ENCODE assay signal across 9 cellular contexts in genomic region chr12:50101663-50102062, GRCh38. TPM values are rescaled to one million over a fixed set of nuclear protein-coding genes. Genes with fewer than 3 reads are reported as not detected.
DNase-seq lines count a peak whose midpoint lies in the region; FAIRE-seq and TF ChIP-seq lines count a peak whose summit lies in the region.
"Had no signal": no experiment of that assay in that cellular context is flagged by ENCODE, and none has a peak within 500 bp of the region (broad histone marks: within the 10 kb centered on the region; RNA-seq: fewer than 3 reads in every experiment).

No MANE protein-coding gene starts in this region.

- H4K20me1 ChIP-seq in MM.1S (ENCODE audit: insufficient read depth, low read length) = no peaks in the 10 kb centered on the region

- H3K4me3 Mint-ChIP-seq in immature natural killer cell = no peak overlapping the region

- no peaks in the 10 kb centered on the region for H3K9me2 ChIP-seq in MM.1S (replicated peaks; ENCODE audit: insufficient read depth, low read length)

- DNase-seq in left ventricle myocardium inferior = no peak
- DNase-seq in cardiac septum (ENCODE audit: low spot score) = no peak
- DNase-seq in iPS-NIHi11 (ENCODE audit: low spot score) = peak; percentile 76
- peak; percentile 41 for DNase-seq in urothelium cell line (ENCODE audit: low spot score)
- DNase-seq in middle frontal gyrus (ENCODE audit: extremely low spot score, low spot score) = no peak
- DNase-seq in immature natural killer cell = no peak
- no peak for DNase-seq in MM.1S
- DNase-seq: central memory CD4-positive, alpha-beta T cell had no signal

- intact Hi-C loops in left ventricle myocardium inferior (cut with micrococcal nuclease) (no loop called here), cardiac septum (cut with DNase I) (no loop called here)

- H3K9me3 ChIP-seq in left ventricle myocardium inferior (replicated peaks) (no peaks in the 10 kb centered on the region), MM.1S (replicated peaks; ENCODE audit: insufficient read depth, low read length) (no peaks in the 10 kb centered on the region)

- no peaks in the 10 kb centered on the region for H3K27me3 ChIP-seq in left ventricle myocardium inferior (ENCODE audit: low read depth)
- H3K27me3 ChIP-seq in MM.1S (replicated peaks; ENCODE audit: insufficient read depth, low read length) = no peaks in the 10 kb centered on the region

- H3K4me3 ChIP-seq in left ventricle myocardium inferior (no peak overlapping the region), MM.1S (ENCODE audit: low read length) (no peak overlapping the region)

- peaks cover 42% of the 10 kb centered on the region for H3K36me3 ChIP-seq in left ventricle myocardium inferior
- H3K36me3 ChIP-seq in MM.1S (replicated peaks; ENCODE audit: insufficient read depth, low read length) = peaks cover 8% of the 10 kb centered on the region; the same call in 1 of the 2 replicates

- H2AFZ ChIP-seq in MM.1S (ENCODE audit: low read length) = no peak overlapping the region

- H3K9ac ChIP-seq in MM.1S (ENCODE audit: low read length) = no peak overlapping the region

- TF ChIP-seq CTCF in left ventricle myocardium inferior (IDR thresholded peaks at IDR 0.05; ENCODE audit: borderline replicate concordance) (peak; percentile 48), VCaP (conservative IDR thresholded peaks at IDR 0.05) (peak; percentile 69), MM.1S (IDR thresholded peaks at IDR 0.05; ENCODE audit: low read length) (no peak; the same call in 1 of the 2 replicates)

- H3K4me1 Mint-ChIP-seq in immature natural killer cell = no peaks in the 10 kb centered on the region

- H3K4me1 ChIP-seq in left ventricle myocardium inferior (peaks cover 42% of the 10 kb centered on the region), MM.1S (ENCODE audit: low read length) (no peaks in the 10 kb centered on the region)

- H3K9me3 Mint-ChIP-seq in immature natural killer cell = no peaks in the 10 kb centered on the region

- peaks cover 0 to 2% (median 0%) of the 10 kb centered on the region in 3 donors for H3K27me3 Mint-ChIP-seq in immature natural killer cell (ENCODE audit: low read depth in 3 of 3)

- peak overlapping the region in 1 of 6 donors; percentile 23 for H3K27ac Mint-ChIP-seq in immature natural killer cell

- peak overlapping the region; percentile 27 for H3K27ac ChIP-seq in left ventricle myocardium inferior (replicated peaks)
- H3K27ac ChIP-seq in VCaP = no peak overlapping the region
- H3K27ac ChIP-seq in MM.1S (ENCODE audit: low read length) = no peak overlapping the region

- no peak for FAIRE-seq in urothelium cell line (lab: Jason Lieb, UNC)

- no peak overlapping the region for H3K4me2 ChIP-seq in MM.1S (ENCODE audit: low read depth, low read length)

- peaks cover 4% of the 10 kb centered on the region; the same call in 1 of the 2 replicates for H3F3A ChIP-seq in MM.1S (ENCODE audit: insufficient read depth, low read length)

- peaks cover 21 to 39% (median 24%) of the 10 kb centered on the region in 3 donors for H3K36me3 Mint-ChIP-seq in immature natural killer cell

- H3K79me2 ChIP-seq in MM.1S (ENCODE audit: low read length) = no peaks in the 10 kb centered on the region

RNA-seq across cellular contexts. Expression of gene GPD1, which starts 2.1 kb away (rescaled TPM):
- total RNA-seq in left ventricle myocardium inferior = 9.0 TPM
- total RNA-seq in cardiac septum = 5.1 TPM
- polyA plus RNA-seq in immature natural killer cell = under 1 TPM in 1 of 3 donors, not detected in 2; 0.07 TPM

RNA-seq across cellular contexts. Expression of gene COX14, which starts 10.4 kb away (rescaled TPM):
- total RNA-seq in left ventricle myocardium inferior = 195 TPM
- total RNA-seq in cardiac septum = 152 TPM
- 100 to 1,000 TPM; 191 to 270 (median 256) TPM for polyA plus RNA-seq in immature natural killer cell

RNA-seq across cellular contexts. Expression of gene SMARCD1, which starts 16.5 kb away (rescaled TPM):
- total RNA-seq in left ventricle myocardium inferior (15.4 TPM), cardiac septum (20.5 TPM)
- polyA plus RNA-seq in immature natural killer cell = 10 to 100 TPM; 14.2 to 22.4 (median 15.5) TPM

RNA-seq across cellular contexts. Expression of gene ASIC1, which starts 44.3 kb away (rescaled TPM):
- total RNA-seq in left ventricle myocardium inferior = 0.96 TPM
- 0.30 TPM for total RNA-seq in cardiac septum
- polyA plus RNA-seq in immature natural killer cell = not detected

Comparison
In these comparisons a context has a peak if more than half of its experiments do, and no peak if none do; other contexts are left out.
1. DNase-seq: peak in iPS-NIHi11 (single experiment) and urothelium cell line (single experiment); none in left ventricle myocardium inferior (single experiment), cardiac septum (single experiment), middle frontal gyrus (single experiment), immature natural killer cell (0 of 3) and MM.1S (single experiment).